ENCODE assay signal across 1 cellular context in genomic region chr9:734831-735511, GRCh38.
TF ChIP-seq lines count a peak whose summit lies in the region.

No MANE protein-coding gene starts in this region.

TF ChIP-seq in HepG2, 621 proteins besides CTCF, POLR2A, EP300 and RAD21 (continued from another document and continues in another):
- TF ChIP-seq, protein P1, sequence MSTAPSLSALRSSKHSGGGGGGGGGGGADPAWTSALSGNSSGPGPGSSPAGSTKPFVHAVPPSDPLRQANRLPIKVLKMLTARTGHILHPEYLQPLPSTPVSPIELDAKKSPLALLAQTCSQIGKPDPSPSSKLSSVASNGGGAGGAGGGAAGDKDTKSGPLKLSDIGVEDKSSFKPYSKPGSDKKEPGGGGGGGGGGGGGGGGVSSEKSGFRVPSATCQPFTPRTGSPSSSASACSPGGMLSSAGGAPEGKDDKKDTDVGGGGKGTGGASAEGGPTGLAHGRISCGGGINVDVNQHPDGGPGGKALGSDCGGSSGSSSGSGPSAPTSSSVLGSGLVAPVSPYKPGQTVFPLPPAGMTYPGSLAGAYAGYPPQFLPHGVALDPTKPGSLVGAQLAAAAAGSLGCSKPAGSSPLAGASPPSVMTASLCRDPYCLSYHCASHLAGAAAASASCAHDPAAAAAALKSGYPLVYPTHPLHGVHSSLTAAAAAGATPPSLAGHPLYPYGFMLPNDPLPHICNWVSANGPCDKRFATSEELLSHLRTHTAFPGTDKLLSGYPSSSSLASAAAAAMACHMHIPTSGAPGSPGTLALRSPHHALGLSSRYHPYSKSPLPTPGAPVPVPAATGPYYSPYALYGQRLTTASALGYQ (CRISPR knock-in tag; IDR thresholded peaks at IDR 0.05) = peak; percentile 40; the same call in 1 of the 2 replicates
- TF ChIP-seq NFKBIZ (CRISPR knock-in tag; IDR thresholded peaks at IDR 0.05) (no peak), HMGA1 (CRISPR knock-in tag; conservative IDR thresholded peaks at IDR 0.05) (no peak), MXD4 (CRISPR knock-in tag; IDR thresholded peaks at IDR 0.05) (no peak; the same call in 1 of the 2 replicates), TRIM24 (CRISPR knock-in tag; IDR thresholded peaks at IDR 0.05) (no peak), IRF9 (CRISPR knock-in tag; IDR thresholded peaks at IDR 0.05; ENCODE audit: borderline replicate concordance) (no peak), ZBTB25 (CRISPR knock-in tag; IDR thresholded peaks at IDR 0.05) (no peak), UBTF (CRISPR knock-in tag; IDR thresholded peaks at IDR 0.05) (0 out of 2 replicates have a peak, but pooled peaks have one; percentile 22), MEIS1 (CRISPR knock-in tag; IDR thresholded peaks at IDR 0.05; ENCODE audit: borderline replicate concordance) (no peak), ATF1 (CRISPR knock-in tag; IDR thresholded peaks at IDR 0.05) (no peak), NFYB (CRISPR knock-in tag; IDR thresholded peaks at IDR 0.05) (no peak), ZNF841 (CRISPR knock-in tag; IDR thresholded peaks at IDR 0.05; ENCODE audit: borderline replicate concordance) (no peak), ZFY (CRISPR knock-in tag; IDR thresholded peaks at IDR 0.05) (peak; percentile 36; the same call in 1 of the 2 replicates), PHF21A (CRISPR knock-in tag; IDR thresholded peaks at IDR 0.05) (0 out of 2 replicates have a peak, but pooled peaks have one; percentile 17), SMARCE1 (IDR thresholded peaks at IDR 0.05; ENCODE audit: borderline replicate concordance) (no peak), ZC3H13 (CRISPR knock-in tag; IDR thresholded peaks at IDR 0.05) (peak; percentile 31; the same call in 1 of the 2 replicates), ZNF598 (CRISPR knock-in tag; IDR thresholded peaks at IDR 0.05; ENCODE audit: borderline replicate concordance) (no peak), ZNF749 (CRISPR knock-in tag; IDR thresholded peaks at IDR 0.05; ENCODE audit: borderline replicate concordance) (no peak), POGK (CRISPR knock-in tag; conservative IDR thresholded peaks at IDR 0.05) (no peak), ZSCAN22 (CRISPR knock-in tag; IDR thresholded peaks at IDR 0.05) (no peak), MEIS2 (CRISPR knock-in tag; IDR thresholded peaks at IDR 0.05) (no peak), ZBTB2 (CRISPR knock-in tag; IDR thresholded peaks at IDR 0.05; ENCODE audit: low read depth) (no peak), NFE2 (CRISPR knock-in tag; IDR thresholded peaks at IDR 0.05) (no peak), ETV6 (CRISPR knock-in tag; conservative IDR thresholded peaks at IDR 0.05) (no peak), AHDC1 (CRISPR knock-in tag; IDR thresholded peaks at IDR 0.05; ENCODE audit: borderline replicate concordance) (peak; percentile 71; the same call in 1 of the 2 replicates)
- TF ChIP-seq, protein P2, sequence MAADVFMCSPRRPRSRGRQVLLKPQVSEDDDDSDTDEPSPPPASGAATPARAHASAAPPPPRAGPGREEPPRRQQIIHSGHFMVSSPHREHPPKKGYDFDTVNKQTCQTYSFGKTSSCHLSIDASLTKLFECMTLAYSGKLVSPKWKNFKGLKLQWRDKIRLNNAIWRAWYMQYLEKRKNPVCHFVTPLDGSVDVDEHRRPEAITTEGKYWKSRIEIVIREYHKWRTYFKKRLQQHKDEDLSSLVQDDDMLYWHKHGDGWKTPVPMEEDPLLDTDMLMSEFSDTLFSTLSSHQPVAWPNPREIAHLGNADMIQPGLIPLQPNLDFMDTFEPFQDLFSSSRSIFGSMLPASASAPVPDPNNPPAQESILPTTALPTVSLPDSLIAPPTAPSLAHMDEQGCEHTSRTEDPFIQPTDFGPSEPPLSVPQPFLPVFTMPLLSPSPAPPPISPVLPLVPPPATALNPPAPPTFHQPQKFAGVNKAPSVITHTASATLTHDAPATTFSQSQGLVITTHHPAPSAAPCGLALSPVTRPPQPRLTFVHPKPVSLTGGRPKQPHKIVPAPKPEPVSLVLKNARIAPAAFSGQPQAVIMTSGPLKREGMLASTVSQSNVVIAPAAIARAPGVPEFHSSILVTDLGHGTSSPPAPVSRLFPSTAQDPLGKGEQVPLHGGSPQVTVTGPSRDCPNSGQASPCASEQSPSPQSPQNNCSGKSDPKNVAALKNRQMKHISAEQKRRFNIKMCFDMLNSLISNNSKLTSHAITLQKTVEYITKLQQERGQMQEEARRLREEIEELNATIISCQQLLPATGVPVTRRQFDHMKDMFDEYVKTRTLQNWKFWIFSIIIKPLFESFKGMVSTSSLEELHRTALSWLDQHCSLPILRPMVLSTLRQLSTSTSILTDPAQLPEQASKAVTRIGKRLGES (CRISPR knock-in tag; IDR thresholded peaks at IDR 0.05; ENCODE audit: borderline replicate concordance) = no peak
- TF ChIP-seq, protein P3, sequence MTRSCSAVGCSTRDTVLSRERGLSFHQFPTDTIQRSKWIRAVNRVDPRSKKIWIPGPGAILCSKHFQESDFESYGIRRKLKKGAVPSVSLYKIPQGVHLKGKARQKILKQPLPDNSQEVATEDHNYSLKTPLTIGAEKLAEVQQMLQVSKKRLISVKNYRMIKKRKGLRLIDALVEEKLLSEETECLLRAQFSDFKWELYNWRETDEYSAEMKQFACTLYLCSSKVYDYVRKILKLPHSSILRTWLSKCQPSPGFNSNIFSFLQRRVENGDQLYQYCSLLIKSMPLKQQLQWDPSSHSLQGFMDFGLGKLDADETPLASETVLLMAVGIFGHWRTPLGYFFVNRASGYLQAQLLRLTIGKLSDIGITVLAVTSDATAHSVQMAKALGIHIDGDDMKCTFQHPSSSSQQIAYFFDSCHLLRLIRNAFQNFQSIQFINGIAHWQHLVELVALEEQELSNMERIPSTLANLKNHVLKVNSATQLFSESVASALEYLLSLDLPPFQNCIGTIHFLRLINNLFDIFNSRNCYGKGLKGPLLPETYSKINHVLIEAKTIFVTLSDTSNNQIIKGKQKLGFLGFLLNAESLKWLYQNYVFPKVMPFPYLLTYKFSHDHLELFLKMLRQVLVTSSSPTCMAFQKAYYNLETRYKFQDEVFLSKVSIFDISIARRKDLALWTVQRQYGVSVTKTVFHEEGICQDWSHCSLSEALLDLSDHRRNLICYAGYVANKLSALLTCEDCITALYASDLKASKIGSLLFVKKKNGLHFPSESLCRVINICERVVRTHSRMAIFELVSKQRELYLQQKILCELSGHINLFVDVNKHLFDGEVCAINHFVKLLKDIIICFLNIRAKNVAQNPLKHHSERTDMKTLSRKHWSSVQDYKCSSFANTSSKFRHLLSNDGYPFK (CRISPR knock-in tag; IDR thresholded peaks at IDR 0.05; ENCODE audit: borderline replicate concordance) = 0 out of 2 replicates have a peak, but pooled peaks have one; percentile 24
- TF ChIP-seq, protein P4, sequence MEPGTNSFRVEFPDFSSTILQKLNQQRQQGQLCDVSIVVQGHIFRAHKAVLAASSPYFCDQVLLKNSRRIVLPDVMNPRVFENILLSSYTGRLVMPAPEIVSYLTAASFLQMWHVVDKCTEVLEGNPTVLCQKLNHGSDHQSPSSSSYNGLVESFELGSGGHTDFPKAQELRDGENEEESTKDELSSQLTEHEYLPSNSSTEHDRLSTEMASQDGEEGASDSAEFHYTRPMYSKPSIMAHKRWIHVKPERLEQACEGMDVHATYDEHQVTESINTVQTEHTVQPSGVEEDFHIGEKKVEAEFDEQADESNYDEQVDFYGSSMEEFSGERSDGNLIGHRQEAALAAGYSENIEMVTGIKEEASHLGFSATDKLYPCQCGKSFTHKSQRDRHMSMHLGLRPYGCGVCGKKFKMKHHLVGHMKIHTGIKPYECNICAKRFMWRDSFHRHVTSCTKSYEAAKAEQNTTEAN (CRISPR knock-in tag; conservative IDR thresholded peaks at IDR 0.05) = no peak
- TF ChIP-seq, protein P5, sequence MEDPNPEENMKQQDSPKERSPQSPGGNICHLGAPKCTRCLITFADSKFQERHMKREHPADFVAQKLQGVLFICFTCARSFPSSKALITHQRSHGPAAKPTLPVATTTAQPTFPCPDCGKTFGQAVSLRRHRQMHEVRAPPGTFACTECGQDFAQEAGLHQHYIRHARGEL (CRISPR knock-in tag; IDR thresholded peaks at IDR 0.05) = no peak
